ENCODE assay signal across 8 cellular contexts in the genomic region with DNA sequence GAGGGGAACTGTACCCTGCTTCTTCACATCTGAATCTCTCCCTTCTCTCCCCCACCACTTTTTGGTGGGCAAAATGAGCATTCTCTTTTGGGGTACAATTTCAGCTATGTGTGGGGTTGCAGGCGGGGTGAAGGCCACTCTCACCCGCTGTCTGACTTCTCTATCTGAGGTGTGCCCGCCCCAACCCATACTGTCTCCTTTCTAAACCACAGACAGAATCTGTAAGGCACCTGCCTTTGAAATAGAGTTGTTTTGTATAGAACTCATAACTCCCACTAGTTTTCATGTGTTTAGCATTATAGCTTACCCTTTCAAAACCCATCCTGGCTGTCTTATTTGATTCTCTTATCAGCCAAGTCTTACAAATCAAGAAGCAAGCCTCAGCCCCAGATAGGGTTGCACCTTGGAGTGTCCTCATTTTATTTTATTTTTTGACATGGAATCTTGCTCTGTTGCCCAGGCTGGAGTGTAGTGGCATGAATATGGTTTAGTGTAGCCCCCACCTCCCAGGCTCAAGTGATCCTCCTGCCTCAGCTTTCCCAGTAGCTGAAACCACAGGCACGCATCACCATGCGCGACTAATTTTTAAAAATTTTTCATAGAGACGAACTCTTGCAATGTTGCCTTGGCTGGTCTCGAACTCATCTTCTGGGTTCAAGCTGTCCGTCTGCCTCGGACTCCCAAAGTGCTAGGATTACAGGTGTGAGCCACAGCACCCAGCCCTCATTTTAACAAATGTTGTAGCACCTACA. TPM values are rescaled to one million over a fixed set of nuclear protein-coding genes. Genes with fewer than 3 reads are reported as not detected.
DNase-seq lines count a peak whose midpoint lies in the region; ATAC-seq and TF ChIP-seq lines count a peak whose summit lies in the region.

No MANE protein-coding gene starts in this region.

- ATAC-seq in HG03460 (IDR thresholded peaks at IDR 0.05; ENCODE audit: unreplicated experiment), result peak; percentile 46
- ATAC-seq in activated naive CD8-positive, alpha-beta T cell treated with anti-CD3 and anti-CD28 coated beads, Interleukin-2, amount 10 ng/mL, durations not matched to agents 7 days and 5 days (ENCODE audit: low read depth), result peak; percentile 44
- no peak for ATAC-seq in HG02610 (IDR thresholded peaks at IDR 0.05; ENCODE audit: unreplicated experiment)
- ATAC-seq in mucosa of descending colon, result no peak

- H3K36me3 ChIP-seq in mucosa of descending colon (ENCODE audit: low read depth), result no peaks in the 10 kb centered on the region

- TF ChIP-seq CTCF in Calu3 (IDR thresholded peaks at IDR 0.05; ENCODE audit: unreplicated experiment) (no peak), nephron (IDR thresholded peaks at IDR 0.05; ENCODE audit: unreplicated experiment in 3 of 3) (no peak), mucosa of descending colon (IDR thresholded peaks at IDR 0.05) (no peak)

- BruUV-seq in Calu3 (replicated peaks; lab: Mats Ljungman, UMichigan), result no TSS peak

- intact Hi-C loops in Calu3 (cut with micrococcal nuclease; ENCODE audit: unreplicated experiment) (no loop called here), mucosa of descending colon (cut with DNase I, micrococcal nuclease) (no loop called here)

- H3K27me3 Mint-ChIP-seq in Calu3 (ENCODE audit: unreplicated experiment), result no peaks in the 10 kb centered on the region
- H3K27me3 Mint-ChIP-seq in activated naive CD8-positive, alpha-beta T cell treated with anti-CD3 and anti-CD28 coated beads, Interleukin-2, amount 10 ng/mL, durations not matched to agents 7 days and 5 days, result no peaks in the 10 kb centered on the region
- H3K27me3 Mint-ChIP-seq in nephron (ENCODE audit: low read depth), result no peaks in the 10 kb centered on the region

- no peak overlapping the region for H3K4me3 Mint-ChIP-seq in Calu3 (ENCODE audit: low read depth, unreplicated experiment)
- peak overlapping the region; percentile 81 for H3K4me3 Mint-ChIP-seq in activated naive CD8-positive, alpha-beta T cell treated with anti-CD3 and anti-CD28 coated beads, Interleukin-2, amount 10 ng/mL, durations not matched to agents 7 days and 5 days
- peak overlapping the region in 2 of 3 experiments; percentile 5 to 42 for H3K4me3 Mint-ChIP-seq in nephron

- peaks cover 77% of the 10 kb centered on the region for H3K4me1 ChIP-seq in mucosa of descending colon (ENCODE audit: low read depth)

- H3K27ac Mint-ChIP-seq in Calu3 (ENCODE audit: unreplicated experiment) (peak overlapping the region; percentile 42), nephron (peak overlapping the region; percentile 81 to 93 (median 82))
- H3K27ac Mint-ChIP-seq in activated naive CD8-positive, alpha-beta T cell treated with anti-CD3 and anti-CD28 coated beads, Interleukin-2, amount 10 ng/mL, durations not matched to agents 7 days and 5 days, result peak overlapping the region; percentile 93

- no peaks in the 10 kb centered on the region for H3K9me3 Mint-ChIP-seq in Calu3 (ENCODE audit: low read depth, unreplicated experiment)
- H3K9me3 Mint-ChIP-seq in activated naive CD8-positive, alpha-beta T cell treated with anti-CD3 and anti-CD28 coated beads, Interleukin-2, amount 10 ng/mL, durations not matched to agents 7 days and 5 days, result no peaks in the 10 kb centered on the region
- no peaks in the 10 kb centered on the region for H3K9me3 Mint-ChIP-seq in nephron

- H3K9me3 ChIP-seq in mucosa of descending colon, result no peaks in the 10 kb centered on the region

- POLR2A ChIA-PET in activated naive CD8-positive, alpha-beta T cell treated with anti-CD3 and anti-CD28 coated beads, Interleukin-2, amount 10 ng/mL, durations not matched to agents 7 days and 5 days (lab: Charles Lee), result interaction anchor here (0.6 to 14.2 kb wide), 7 partner anchors 8 to 63 kb away, joined by 3 to 150 read pairs (median 5); no protein-coding TSS in a partner anchor
- POLR2A ChIA-PET in HEK293T (lab: Yijun Ruan, JAX), result no interaction called here

- no peak for DNase-seq in Calu3
- DNase-seq in activated naive CD8-positive, alpha-beta T cell treated with anti-CD3 and anti-CD28 coated beads, Interleukin-2, amount 10 ng/mL, durations not matched to agents 7 days and 5 days, result no peak
- no peak for DNase-seq in HuH-7 (ENCODE audit: low spot score)
- no peak for DNase-seq in HEK293T (ENCODE audit: extremely low spot score)
- DNase-seq in mucosa of descending colon, result no peak

- no peak overlapping the region for H3K4me3 ChIP-seq in mucosa of descending colon

- H3K4me1 Mint-ChIP-seq in Calu3 (ENCODE audit: low read depth, unreplicated experiment), result peaks cover 96% of the 10 kb centered on the region
- peaks cover 85% of the 10 kb centered on the region for H3K4me1 Mint-ChIP-seq in activated naive CD8-positive, alpha-beta T cell treated with anti-CD3 and anti-CD28 coated beads, Interleukin-2, amount 10 ng/mL, durations not matched to agents 7 days and 5 days
- H3K4me1 Mint-ChIP-seq in nephron, result peaks cover 85% of the 10 kb centered on the region

- CTCF ChIA-PET in Calu3 (lab: Charles Lee) (interaction anchor here (0.6 to 2.2 kb wide), 3 partner anchors 40 to 1032 kb away, joined by 3 to 9 read pairs (median 8); no protein-coding TSS in a partner anchor), HEK293T (lab: Yijun Ruan, JAX) (interaction anchor here (0.5 to 2.4 kb wide), 3 partner anchors 18 to 45 kb away, joined by 3 to 7 read pairs (median 3); no protein-coding TSS in a partner anchor)

- H3K36me3 Mint-ChIP-seq in Calu3 (ENCODE audit: insufficient read depth, unreplicated experiment), result peaks cover 54% of the 10 kb centered on the region
- H3K36me3 Mint-ChIP-seq in activated naive CD8-positive, alpha-beta T cell treated with anti-CD3 and anti-CD28 coated beads, Interleukin-2, amount 10 ng/mL, durations not matched to agents 7 days and 5 days, result peaks cover 23% of the 10 kb centered on the region
- H3K36me3 Mint-ChIP-seq in nephron (ENCODE audit: low read depth), result peaks cover 2% of the 10 kb centered on the region

TF ChIP-seq in HEK293T, 16 proteins besides CTCF, POLR2A, EP300 and RAD21:
- TF ChIP-seq FOXM1 (IDR thresholded peaks at IDR 0.05; ENCODE audit: borderline replicate concordance) (no peak), ZNF384 (IDR thresholded peaks at IDR 0.05) (no peak), NFRKB (IDR thresholded peaks at IDR 0.05) (no peak), SP1 (IDR thresholded peaks at IDR 0.05) (no peak), ARNT (IDR thresholded peaks at IDR 0.05) (no peak), L3MBTL2 (conservative IDR thresholded peaks at IDR 0.05) (no peak), BHLHE40 (IDR thresholded peaks at IDR 0.05; ENCODE audit: borderline replicate concordance) (no peak), HDGF (IDR thresholded peaks at IDR 0.05; ENCODE audit: borderline replicate concordance) (no peak), TARDBP (IDR thresholded peaks at IDR 0.05) (no peak), ELF4 (IDR thresholded peaks at IDR 0.05) (no peak), CTBP1 (IDR thresholded peaks at IDR 0.05; ENCODE audit: borderline replicate concordance) (no peak), FOXA1 (IDR thresholded peaks at IDR 0.05) (no peak)

RNA-seq across cellular contexts. Expression of gene TSPAN14, which starts 11.9 kb away (rescaled TPM):
- total RNA-seq in Calu3 (2022), result 98.6 and 116 TPM in 2 replicates
- 100 to 1,000 TPM in 1 of 2 experiments, 10 to 100 TPM in 1; 98.8 to 112 TPM for total RNA-seq in activated naive CD8-positive, alpha-beta T cell treated with anti-CD3 and anti-CD28 coated beads, Interleukin-2, amount 10 ng/mL, durations not matched to agents 7 days and 5 days
- total RNA-seq in mucosa of descending colon, result 10 to 100 TPM; 75.5 to 96.5 (median 81.0) TPM

RNA-seq across cellular contexts. Expression of gene PRXL2A, which starts 57.7 kb away (rescaled TPM):
- total RNA-seq in Calu3 (2022) (61.4 and 67.2 TPM in 2 replicates), mucosa of descending colon (100 to 1,000 TPM in 1 of 3 donors, 10 to 100 TPM in 2; 95.2 to 123 (median 95.8) TPM)
- total RNA-seq in activated naive CD8-positive, alpha-beta T cell treated with anti-CD3 and anti-CD28 coated beads, Interleukin-2, amount 10 ng/mL, durations not matched to agents 7 days and 5 days, result 10 to 100 TPM; 13.6 to 14.0 TPM

Comparison
In these comparisons a context has a peak if more than half of its experiments do, and no peak if none do; other contexts are left out.
1. H3K27ac Mint-ChIP-seq: peak in every context shown above with its lines; median percentile 93 in activated naive CD8-positive, alpha-beta T cell treated with anti-CD3 and anti-CD28 coated beads, Interleukin-2, amount 10 ng/mL, durations not matched to agents 7 days and 5 days; 82 in nephron; 42 in Calu3.
2. ATAC-seq: peak in HG03460 (single experiment) and activated naive CD8-positive, alpha-beta T cell treated with anti-CD3 and anti-CD28 coated beads, Interleukin-2, amount 10 ng/mL, durations not matched to agents 7 days and 5 days (single experiment); none in HG02610 (single experiment) and mucosa of descending colon (single experiment).